Comparison of ENCODE assay signal across 17 cellular contexts in the genomic region with DNA sequence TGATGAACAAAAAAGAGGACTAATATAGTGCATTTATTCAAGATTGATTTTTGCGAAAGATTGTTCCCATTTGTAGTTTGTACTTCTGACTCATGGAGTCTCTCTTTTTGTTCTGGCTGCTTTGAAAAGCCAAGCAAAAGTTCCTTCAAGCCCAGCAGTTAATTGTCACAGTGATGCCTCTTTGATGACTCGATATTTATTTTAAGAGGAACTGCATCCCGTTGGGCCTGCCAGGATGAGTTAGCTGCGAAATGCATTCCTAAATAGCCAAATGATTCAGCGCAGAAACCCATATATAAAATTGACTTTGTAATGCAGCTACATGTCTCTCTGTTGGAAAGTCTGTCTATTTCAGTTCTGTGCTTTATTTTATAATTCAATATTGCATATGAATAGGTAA.
A peak's percentile ranks its signal among the peaks of the same experiment; 100 is the strongest.
DNase-seq lines count a peak whose midpoint lies in the region; ATAC-seq and TF ChIP-seq lines count a peak whose summit lies in the region.
"Had no signal": no experiment of that assay in that cellular context is flagged by ENCODE, and none has a peak within 500 bp of the region (broad histone marks: within the 10 kb centered on the region; RNA-seq: fewer than 3 reads in every experiment).

No MANE protein-coding gene starts in this region.

- no peak overlapping the region for H3K4me3 Mint-ChIP-seq in activated naive CD8-positive, alpha-beta T cell treated with anti-CD3 and anti-CD28 coated beads, Interleukin-2, amount 50 U/mL, for 24 hours

- H3K4me1 Mint-ChIP-seq in activated naive CD8-positive, alpha-beta T cell treated with anti-CD3 and anti-CD28 coated beads, Interleukin-2, amount 50 U/mL, for 24 hours, result no peaks in the 10 kb centered on the region

- no peak overlapping the region for H3K27ac Mint-ChIP-seq in activated naive CD8-positive, alpha-beta T cell treated with anti-CD3 and anti-CD28 coated beads, Interleukin-2, amount 50 U/mL, for 24 hours

- ATAC-seq in RWPE2 (ENCODE audit: low read depth) (peak; percentile 90), HG02610 (IDR thresholded peaks at IDR 0.05; ENCODE audit: unreplicated experiment) (no peak)
- no peak for ATAC-seq in activated naive CD8-positive, alpha-beta T cell treated with anti-CD3 and anti-CD28 coated beads, Interleukin-2, amount 50 U/mL, for 24 hours
- ATAC-seq: left lung had no signal

- H3K27ac ChIP-seq in RWPE2 (ENCODE audit: poor library complexity, severe bottlenecking), result peak overlapping the region; percentile 19
- peak overlapping the region; percentile 83 for H3K27ac ChIP-seq in osteoblast (ENCODE audit: low read depth, low read length)
- H3K27ac ChIP-seq: left lung, psoas muscle, SK-N-MC had no signal

- DNase-seq in Daoy (ENCODE audit: low read depth) (peak; percentile 43), RWPE2 (ENCODE audit: low spot score) (no peak), fibroblast of pulmonary artery (ENCODE audit: low read depth) (peak; percentile 31), osteoblast (ENCODE audit: insufficient read length, low spot score, missing footprints) (no peak), NCI-H1048 (lab: John Stamatoyannopoulos, UW) (no peak), H7 (no peak)
- no peak for DNase-seq in activated naive CD8-positive, alpha-beta T cell treated with anti-CD3 and anti-CD28 coated beads, Interleukin-2, amount 50 U/mL, for 24 hours
- DNase-seq: activated CD4-positive, alpha-beta T cell treated with anti-CD3 and anti-CD28 coated beads, Interleukin-2, amount 50 U/mL, for 4 hours; activated T-cell treated with anti-CD3 and anti-CD28 coated beads, Interleukin-2, amount 50 U/mL, for 48 hours; BE2C; hippocampal formation; Karpas-422; left lung; NCI-H446; psoas muscle had no signal

- H3K9me3 ChIP-seq in RWPE2 (ENCODE audit: severe bottlenecking) (no peaks in the 10 kb centered on the region), osteoblast (ENCODE audit: low read depth, low read length) (no peaks in the 10 kb centered on the region)
- H3K9me3 ChIP-seq: BE2C, psoas muscle had no signal

- H3K36me3 ChIP-seq in RWPE2 (ENCODE audit: low read depth) (no peaks in the 10 kb centered on the region), osteoblast (ENCODE audit: insufficient read depth, low read length) (no peaks in the 10 kb centered on the region), H7 (replicated peaks; ENCODE audit: control insufficient read depth, insufficient read depth, low read length) (no peaks in the 10 kb centered on the region)
- H3K36me3 ChIP-seq: BE2C, left lung had no signal

- H3K36me3 Mint-ChIP-seq in activated naive CD8-positive, alpha-beta T cell treated with anti-CD3 and anti-CD28 coated beads, Interleukin-2, amount 50 U/mL, for 24 hours (ENCODE audit: low read depth), result no peaks in the 10 kb centered on the region

- peaks cover 8% of the 10 kb centered on the region for H3K9me3 Mint-ChIP-seq in activated naive CD8-positive, alpha-beta T cell treated with anti-CD3 and anti-CD28 coated beads, Interleukin-2, amount 50 U/mL, for 24 hours

- H4K20me1 ChIP-seq in osteoblast (ENCODE audit: insufficient read depth, low read length), result no peaks in the 10 kb centered on the region

- peaks cover 11% of the 10 kb centered on the region for H3K4me1 ChIP-seq in RWPE2 (ENCODE audit: insufficient read depth, poor library complexity, severe bottlenecking)
- peaks cover 31% of the 10 kb centered on the region for H3K4me1 ChIP-seq in osteoblast (ENCODE audit: insufficient read depth, low read length)
- H3K4me1 ChIP-seq: BE2C, left lung, psoas muscle had no signal

- H2AFZ ChIP-seq in osteoblast (ENCODE audit: low read length), result no peak overlapping the region

- H3K79me2 ChIP-seq in osteoblast (ENCODE audit: insufficient read depth, low read length), result no peaks in the 10 kb centered on the region

- no peaks in the 10 kb centered on the region for H3K27me3 Mint-ChIP-seq in activated naive CD8-positive, alpha-beta T cell treated with anti-CD3 and anti-CD28 coated beads, Interleukin-2, amount 50 U/mL, for 24 hours

- H3K4me2 ChIP-seq in osteoblast (ENCODE audit: insufficient read depth, low read length), result peak overlapping the region; percentile 65

- H3K27me3 ChIP-seq in RWPE2 (ENCODE audit: insufficient read depth, poor library complexity, severe bottlenecking) (no peaks in the 10 kb centered on the region), osteoblast (ENCODE audit: insufficient read depth, low read length) (no peaks in the 10 kb centered on the region), H7 (ENCODE audit: control insufficient read depth, insufficient read depth, low read length) (no peaks in the 10 kb centered on the region)
- H3K27me3 ChIP-seq: BE2C, left lung had no signal

- H3K4me3 ChIP-seq in RWPE2 (ENCODE audit: severe bottlenecking) (no peak overlapping the region), fibroblast of pulmonary artery (replicated peaks; ENCODE audit: low read depth, low read length) (no peak overlapping the region), osteoblast (ENCODE audit: insufficient read depth, low read length) (no peak overlapping the region), H7 (ENCODE audit: insufficient read depth, low read depth, low read length) (no peak overlapping the region)
- H3K4me3 ChIP-seq: left lung, psoas muscle, SK-N-MC had no signal

- TF ChIP-seq CTCF in RWPE2 (IDR thresholded peaks at IDR 0.05; ENCODE audit: poor library complexity, severe bottlenecking) (no peak), fibroblast of pulmonary artery (IDR thresholded peaks at IDR 0.05; ENCODE audit: low read length, missing control alignments) (no peak), osteoblast (IDR thresholded peaks at IDR 0.05; ENCODE audit: extremely low read depth, low read depth, low read length) (no peak)

Comparison
In these comparisons a context has a peak if more than half of its experiments do, and no peak if none do; other contexts are left out.
1. DNase-seq: peak in Daoy (single experiment) and fibroblast of pulmonary artery (single experiment); none in RWPE2 (single experiment), osteoblast (single experiment), NCI-H1048 (single experiment), H7 (single experiment) and activated naive CD8-positive, alpha-beta T cell treated with anti-CD3 and anti-CD28 coated beads, Interleukin-2, amount 50 U/mL, for 24 hours (single experiment).